1 cellular context compared by ENCODE assay signal in the genomic region with DNA sequence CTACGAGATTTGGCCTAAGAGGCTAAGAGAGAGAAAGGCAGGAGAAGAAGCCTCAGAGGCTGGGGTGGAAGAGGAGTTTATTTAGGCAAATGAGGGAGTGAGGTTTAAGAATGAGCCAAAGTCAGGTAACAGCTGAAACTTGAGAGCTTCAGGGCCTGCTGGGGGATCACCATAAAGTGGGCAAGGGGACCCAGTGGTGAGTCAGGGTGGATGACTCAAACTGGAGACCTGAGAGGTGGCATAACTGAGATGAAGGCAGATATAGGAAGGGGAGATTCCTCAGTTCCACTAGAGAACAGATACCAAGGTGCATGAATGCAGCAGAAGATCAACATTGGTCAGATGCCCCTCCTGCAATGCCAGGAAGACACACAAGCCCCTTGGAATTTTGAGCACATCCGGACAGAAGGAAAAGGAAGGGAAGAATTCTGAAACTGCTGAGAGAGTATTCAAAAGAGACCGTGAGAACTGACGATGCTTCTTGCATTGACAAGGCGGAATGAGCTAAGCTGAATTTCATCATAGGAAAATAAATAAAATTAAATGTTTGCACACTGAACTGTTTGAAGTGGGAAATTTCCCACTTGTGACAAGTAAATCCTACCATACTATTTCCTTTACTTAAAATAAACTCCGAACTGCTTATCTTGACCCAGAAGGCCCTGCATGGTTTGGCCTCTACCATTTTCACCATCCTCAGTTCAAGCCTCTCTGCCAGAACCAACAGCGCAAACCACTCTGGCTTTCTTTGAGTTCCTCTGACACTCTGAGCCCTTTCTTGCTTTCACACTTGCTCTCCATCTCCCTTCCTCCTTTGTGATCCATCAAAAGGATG.
TF ChIP-seq lines count a peak whose summit lies in the region.

No MANE protein-coding gene starts in this region.

TF ChIP-seq in H1, 55 proteins besides CTCF, POLR2A, EP300 and RAD21:
- TF ChIP-seq POLR2AphosphoS5 (IDR thresholded peaks at IDR 0.05; ENCODE audit: low read depth, low read length): no peak
- no peak for TF ChIP-seq RBBP5 (IDR thresholded peaks at IDR 0.05; ENCODE audit: borderline replicate concordance, low read depth, low read length)
- no peak for TF ChIP-seq GTF2F1 (IDR thresholded peaks at IDR 0.05; ENCODE audit: borderline replicate concordance, low read depth, low read length)
- no peak for TF ChIP-seq SUZ12 (IDR thresholded peaks at IDR 0.05; ENCODE audit: low read length)
- no peak for TF ChIP-seq CBX5 (IDR thresholded peaks at IDR 0.05; ENCODE audit: low read depth, low read length)
- no peak for TF ChIP-seq SIRT6 (IDR thresholded peaks at IDR 0.05; ENCODE audit: low read length)
- TF ChIP-seq ASH2L (IDR thresholded peaks at IDR 0.05; ENCODE audit: low read length): no peak
- TF ChIP-seq JUN (IDR thresholded peaks at IDR 0.05; ENCODE audit: low read depth, low read length): no peak
- TF ChIP-seq, protein P1, sequence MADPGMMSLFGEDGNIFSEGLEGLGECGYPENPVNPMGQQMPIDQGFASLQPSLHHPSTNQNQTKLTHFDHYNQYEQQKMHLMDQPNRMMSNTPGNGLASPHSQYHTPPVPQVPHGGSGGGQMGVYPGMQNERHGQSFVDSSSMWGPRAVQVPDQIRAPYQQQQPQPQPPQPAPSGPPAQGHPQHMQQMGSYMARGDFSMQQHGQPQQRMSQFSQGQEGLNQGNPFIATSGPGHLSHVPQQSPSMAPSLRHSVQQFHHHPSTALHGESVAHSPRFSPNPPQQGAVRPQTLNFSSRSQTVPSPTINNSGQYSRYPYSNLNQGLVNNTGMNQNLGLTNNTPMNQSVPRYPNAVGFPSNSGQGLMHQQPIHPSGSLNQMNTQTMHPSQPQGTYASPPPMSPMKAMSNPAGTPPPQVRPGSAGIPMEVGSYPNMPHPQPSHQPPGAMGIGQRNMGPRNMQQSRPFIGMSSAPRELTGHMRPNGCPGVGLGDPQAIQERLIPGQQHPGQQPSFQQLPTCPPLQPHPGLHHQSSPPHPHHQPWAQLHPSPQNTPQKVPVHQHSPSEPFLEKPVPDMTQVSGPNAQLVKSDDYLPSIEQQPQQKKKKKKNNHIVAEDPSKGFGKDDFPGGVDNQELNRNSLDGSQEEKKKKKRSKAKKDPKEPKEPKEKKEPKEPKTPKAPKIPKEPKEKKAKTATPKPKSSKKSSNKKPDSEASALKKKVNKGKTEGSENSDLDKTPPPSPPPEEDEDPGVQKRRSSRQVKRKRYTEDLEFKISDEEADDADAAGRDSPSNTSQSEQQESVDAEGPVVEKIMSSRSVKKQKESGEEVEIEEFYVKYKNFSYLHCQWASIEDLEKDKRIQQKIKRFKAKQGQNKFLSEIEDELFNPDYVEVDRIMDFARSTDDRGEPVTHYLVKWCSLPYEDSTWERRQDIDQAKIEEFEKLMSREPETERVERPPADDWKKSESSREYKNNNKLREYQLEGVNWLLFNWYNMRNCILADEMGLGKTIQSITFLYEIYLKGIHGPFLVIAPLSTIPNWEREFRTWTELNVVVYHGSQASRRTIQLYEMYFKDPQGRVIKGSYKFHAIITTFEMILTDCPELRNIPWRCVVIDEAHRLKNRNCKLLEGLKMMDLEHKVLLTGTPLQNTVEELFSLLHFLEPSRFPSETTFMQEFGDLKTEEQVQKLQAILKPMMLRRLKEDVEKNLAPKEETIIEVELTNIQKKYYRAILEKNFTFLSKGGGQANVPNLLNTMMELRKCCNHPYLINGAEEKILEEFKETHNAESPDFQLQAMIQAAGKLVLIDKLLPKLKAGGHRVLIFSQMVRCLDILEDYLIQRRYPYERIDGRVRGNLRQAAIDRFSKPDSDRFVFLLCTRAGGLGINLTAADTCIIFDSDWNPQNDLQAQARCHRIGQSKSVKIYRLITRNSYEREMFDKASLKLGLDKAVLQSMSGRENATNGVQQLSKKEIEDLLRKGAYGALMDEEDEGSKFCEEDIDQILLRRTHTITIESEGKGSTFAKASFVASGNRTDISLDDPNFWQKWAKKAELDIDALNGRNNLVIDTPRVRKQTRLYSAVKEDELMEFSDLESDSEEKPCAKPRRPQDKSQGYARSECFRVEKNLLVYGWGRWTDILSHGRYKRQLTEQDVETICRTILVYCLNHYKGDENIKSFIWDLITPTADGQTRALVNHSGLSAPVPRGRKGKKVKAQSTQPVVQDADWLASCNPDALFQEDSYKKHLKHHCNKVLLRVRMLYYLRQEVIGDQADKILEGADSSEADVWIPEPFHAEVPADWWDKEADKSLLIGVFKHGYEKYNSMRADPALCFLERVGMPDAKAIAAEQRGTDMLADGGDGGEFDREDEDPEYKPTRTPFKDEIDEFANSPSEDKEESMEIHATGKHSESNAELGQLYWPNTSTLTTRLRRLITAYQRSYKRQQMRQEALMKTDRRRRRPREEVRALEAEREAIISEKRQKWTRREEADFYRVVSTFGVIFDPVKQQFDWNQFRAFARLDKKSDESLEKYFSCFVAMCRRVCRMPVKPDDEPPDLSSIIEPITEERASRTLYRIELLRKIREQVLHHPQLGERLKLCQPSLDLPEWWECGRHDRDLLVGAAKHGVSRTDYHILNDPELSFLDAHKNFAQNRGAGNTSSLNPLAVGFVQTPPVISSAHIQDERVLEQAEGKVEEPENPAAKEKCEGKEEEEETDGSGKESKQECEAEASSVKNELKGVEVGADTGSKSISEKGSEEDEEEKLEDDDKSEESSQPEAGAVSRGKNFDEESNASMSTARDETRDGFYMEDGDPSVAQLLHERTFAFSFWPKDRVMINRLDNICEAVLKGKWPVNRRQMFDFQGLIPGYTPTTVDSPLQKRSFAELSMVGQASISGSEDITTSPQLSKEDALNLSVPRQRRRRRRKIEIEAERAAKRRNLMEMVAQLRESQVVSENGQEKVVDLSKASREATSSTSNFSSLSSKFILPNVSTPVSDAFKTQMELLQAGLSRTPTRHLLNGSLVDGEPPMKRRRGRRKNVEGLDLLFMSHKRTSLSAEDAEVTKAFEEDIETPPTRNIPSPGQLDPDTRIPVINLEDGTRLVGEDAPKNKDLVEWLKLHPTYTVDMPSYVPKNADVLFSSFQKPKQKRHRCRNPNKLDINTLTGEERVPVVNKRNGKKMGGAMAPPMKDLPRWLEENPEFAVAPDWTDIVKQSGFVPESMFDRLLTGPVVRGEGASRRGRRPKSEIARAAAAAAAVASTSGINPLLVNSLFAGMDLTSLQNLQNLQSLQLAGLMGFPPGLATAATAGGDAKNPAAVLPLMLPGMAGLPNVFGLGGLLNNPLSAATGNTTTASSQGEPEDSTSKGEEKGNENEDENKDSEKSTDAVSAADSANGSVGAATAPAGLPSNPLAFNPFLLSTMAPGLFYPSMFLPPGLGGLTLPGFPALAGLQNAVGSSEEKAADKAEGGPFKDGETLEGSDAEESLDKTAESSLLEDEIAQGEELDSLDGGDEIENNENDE (IDR thresholded peaks at IDR 0.05; ENCODE audit: insufficient replicate concordance, low read length): no peak
- no peak for TF ChIP-seq SRF (IDR thresholded peaks at IDR 0.05; ENCODE audit: low read depth, low read length)
- no peak for TF ChIP-seq EZH2 (IDR thresholded peaks at IDR 0.05; ENCODE audit: low read depth, low read length, severe bottlenecking)
- no peak for TF ChIP-seq RNF2 (IDR thresholded peaks at IDR 0.05; ENCODE audit: borderline replicate concordance, low read depth, low read length, missing control alignments, poor library complexity, severe bottlenecking)
- TF ChIP-seq, protein P2, sequence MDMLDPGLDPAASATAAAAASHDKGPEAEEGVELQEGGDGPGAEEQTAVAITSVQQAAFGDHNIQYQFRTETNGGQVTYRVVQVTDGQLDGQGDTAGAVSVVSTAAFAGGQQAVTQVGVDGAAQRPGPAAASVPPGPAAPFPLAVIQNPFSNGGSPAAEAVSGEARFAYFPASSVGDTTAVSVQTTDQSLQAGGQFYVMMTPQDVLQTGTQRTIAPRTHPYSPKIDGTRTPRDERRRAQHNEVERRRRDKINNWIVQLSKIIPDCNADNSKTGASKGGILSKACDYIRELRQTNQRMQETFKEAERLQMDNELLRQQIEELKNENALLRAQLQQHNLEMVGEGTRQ (IDR thresholded peaks at IDR 0.05; ENCODE audit: low read length): no peak
- no peak for TF ChIP-seq YY1 (IDR thresholded peaks at IDR 0.05; ENCODE audit: low read depth, low read length)
- no peak for TF ChIP-seq KDM4A (IDR thresholded peaks at IDR 0.05; ENCODE audit: low read depth, low read length, severe bottlenecking)
- no peak for TF ChIP-seq EGR1 (IDR thresholded peaks at IDR 0.05; ENCODE audit: borderline replicate concordance, low read depth, low read length)
- no peak for TF ChIP-seq BRCA1 (IDR thresholded peaks at IDR 0.05; ENCODE audit: low read depth, low read length)
- no peak for TF ChIP-seq SP1 (IDR thresholded peaks at IDR 0.05; ENCODE audit: low read depth, low read length)
- TF ChIP-seq, protein P3, sequence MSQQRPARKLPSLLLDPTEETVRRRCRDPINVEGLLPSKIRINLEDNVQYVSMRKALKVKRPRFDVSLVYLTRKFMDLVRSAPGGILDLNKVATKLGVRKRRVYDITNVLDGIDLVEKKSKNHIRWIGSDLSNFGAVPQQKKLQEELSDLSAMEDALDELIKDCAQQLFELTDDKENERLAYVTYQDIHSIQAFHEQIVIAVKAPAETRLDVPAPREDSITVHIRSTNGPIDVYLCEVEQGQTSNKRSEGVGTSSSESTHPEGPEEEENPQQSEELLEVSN (IDR thresholded peaks at IDR 0.05): no peak
